ENCODE assay signal across 1 cellular context in genomic region chr22:24883426-24883825, GRCh38.
TF ChIP-seq lines count a peak whose summit lies in the region.

No MANE protein-coding gene starts in this region.

TF ChIP-seq in K562, 482 proteins besides CTCF, POLR2A, EP300 and RAD21 (continued from another document):
- peak; percentile 57; the same call in 1 of the 2 replicates for TF ChIP-seq ADNP (tag; IDR thresholded peaks at IDR 0.05)
- TF ChIP-seq BCOR (IDR thresholded peaks at IDR 0.05) = peak; percentile 36; the same call in 1 of the 2 replicates
- no peak for TF ChIP-seq DACH1 (IDR thresholded peaks at IDR 0.05; ENCODE audit: partially characterized antibody)
- TF ChIP-seq MAZ (CRISPR knock-in tag; conservative IDR thresholded peaks at IDR 0.05 in 1 of 2, IDR thresholded peaks at IDR 0.05 in 1 of 2) = no peak
- peak in 1 of 2 experiments; percentile 19; a peak in 1 of 4 replicates for TF ChIP-seq RCOR1 (IDR thresholded peaks at IDR 0.05; ENCODE audit: borderline replicate concordance in 1 of 2, low read depth in 2 of 2, low read length in 2 of 2)
- no peak for TF ChIP-seq L3MBTL2 (IDR thresholded peaks at IDR 0.05)
- TF ChIP-seq FUS (optimal IDR thresholded peaks at IDR 0.05; ENCODE audit: low read depth, low read length) = no peak
- no peak for TF ChIP-seq ZKSCAN8 (CRISPR knock-in tag; IDR thresholded peaks at IDR 0.05)
- TF ChIP-seq FOXP4 (CRISPR knock-in tag; IDR thresholded peaks at IDR 0.05; ENCODE audit: borderline replicate concordance) = no peak
- TF ChIP-seq MBD2 (IDR thresholded peaks at IDR 0.05; ENCODE audit: borderline replicate concordance, low read depth) = no peak
- TF ChIP-seq MCM7 (IDR thresholded peaks at IDR 0.05) = no peak
- TF ChIP-seq E2F3 (CRISPR knock-in tag; IDR thresholded peaks at IDR 0.05) = no peak
- TF ChIP-seq MAFF (IDR thresholded peaks at IDR 0.05; ENCODE audit: low read length) = peak; percentile 57; the same call in 1 of the 2 replicates
